In genomic region chr3:152621006-152621868, GRCh38 we compare ENCODE assay signal across 16 cellular contexts.
DNase-seq lines count a peak whose midpoint lies in the region; ATAC-seq and TF ChIP-seq lines count a peak whose summit lies in the region.
"Had no signal": no experiment of that assay in that cellular context is flagged by ENCODE, and none has a peak within 500 bp of the region (broad histone marks: within the 10 kb centered on the region; RNA-seq: fewer than 3 reads in every experiment).

No MANE protein-coding gene starts in this region.

- H3K27ac ChIP-seq in PC-9 (no peak overlapping the region), suprapubic skin (peak overlapping the region; percentile 36)
- H3K27ac ChIP-seq: Peyer's patch had no signal

- intact Hi-C loops in PC-9 (cut with micrococcal nuclease; ENCODE audit: unreplicated experiment) = no loop called here

- no peaks in the 10 kb centered on the region for H3K79me2 ChIP-seq in PC-9 (ENCODE audit: low read depth)

- no peak overlapping the region for H3K4me2 ChIP-seq in PC-9

- 50% methylated on average over 8 of the region's 8 CpGs for WGBS in suprapubic skin

- no peaks in the 10 kb centered on the region for H3K36me3 ChIP-seq in PC-9 (ENCODE audit: low read depth)
- no peaks in the 10 kb centered on the region for H3K36me3 ChIP-seq in endocrine pancreas (ENCODE audit: control insufficient read depth, insufficient read depth, low read length)
- no peaks in the 10 kb centered on the region for H3K36me3 ChIP-seq in suprapubic skin
- H3K36me3 ChIP-seq: Peyer's patch had no signal

- ATAC-seq in HG03045 (IDR thresholded peaks at IDR 0.05; ENCODE audit: unreplicated experiment) (no peak), HG02588 (IDR thresholded peaks at IDR 0.05; ENCODE audit: unreplicated experiment) (no peak)
- ATAC-seq: activated naive CD4-positive, alpha-beta T cell treated with anti-CD3 and anti-CD28 coated beads, Interleukin-2, amount 50 U/mL, for 72 hours; stimulated activated naive B cell treated with anti-CD40 and anti-IgM and Interleukin-4, amounts not matched to agents 10 μg/mL and 1 μg/mL and 100 μg/mL, for 72 hours had no signal

- H3K27me3 ChIP-seq in PC-9 (ENCODE audit: insufficient read depth, low read depth) (no peaks in the 10 kb centered on the region), endocrine pancreas (ENCODE audit: control insufficient read depth, insufficient read depth, low read length) (no peaks in the 10 kb centered on the region), suprapubic skin (no peaks in the 10 kb centered on the region)
- H3K27me3 ChIP-seq: Peyer's patch had no signal

- no peak overlapping the region for H3K9ac ChIP-seq in endocrine pancreas (ENCODE audit: control insufficient read depth, insufficient read depth, low read length)

- peak overlapping the region; percentile 48; the same call in 1 of the 2 replicates for H2AFZ ChIP-seq in PC-9

- no peak for TF ChIP-seq CTCF in PC-9 (conservative IDR thresholded peaks at IDR 0.05)
- no peak for TF ChIP-seq CTCF in suprapubic skin (IDR thresholded peaks at IDR 0.05)

- H3K4me1 ChIP-seq in PC-9 (replicated peaks; ENCODE audit: insufficient read depth) (no peaks in the 10 kb centered on the region), endocrine pancreas (ENCODE audit: control insufficient read depth, insufficient read depth, low read length) (no peaks in the 10 kb centered on the region), suprapubic skin (peaks cover 37% of the 10 kb centered on the region)
- H3K4me1 ChIP-seq: Peyer's patch had no signal

- POLR2A ChIA-PET in PC-9 (lab: Charles Lee; ENCODE audit: unreplicated experiment) = no interaction called here

- TF ChIP-seq POLR2A in suprapubic skin (IDR thresholded peaks at IDR 0.05) = no peak

- no peak for TF ChIP-seq EP300 in suprapubic skin (IDR thresholded peaks at IDR 0.05)

- H4K20me1 ChIP-seq in PC-9 (ENCODE audit: insufficient read depth) = no peaks in the 10 kb centered on the region

- no peaks in the 10 kb centered on the region for H3K9me3 ChIP-seq in PC-9 (ENCODE audit: insufficient read depth, low read depth)
- H3K9me3 ChIP-seq in endocrine pancreas (ENCODE audit: control insufficient read depth, low read length) = no peaks in the 10 kb centered on the region
- H3K9me3 ChIP-seq in suprapubic skin = no peaks in the 10 kb centered on the region
- H3K9me3 ChIP-seq: Peyer's patch had no signal

- no peak for DNase-seq in PC-9
- DNase-seq in medulla oblongata (ENCODE audit: extremely low spot score) = peak; percentile 81
- DNase-seq in suprapubic skin (ENCODE audit: low spot score in 2 of 2) = no peak
- no peak for DNase-seq in RKO (ENCODE audit: low spot score)
- no peak for DNase-seq in stimulated activated CD4-positive, alpha-beta T cell treated with anti-CD3 and anti-CD28 coated beads, Interleukin-4, amount 100 ng/mL, for 24 hours
- DNase-seq: activated CD4-positive, CD25-positive, alpha-beta regulatory T cell treated with anti-CD3 and anti-CD28 coated beads, Interleukin-2, amount 50 U/mL, for 72 hours; activated CD8-positive, alpha-beta memory T cell treated with anti-CD3 and anti-CD28 coated beads, Interleukin-2, amount 50 U/mL, for 4 hours; NCI-H1048; Peyer's patch; stimulated activated CD4-positive, alpha-beta T cell treated with anti-CD3 and anti-CD28 coated beads, Interleukin-4, amount 100 ng/mL, for 1 hour; stimulated activated naive B cell treated with anti-CD40 and anti-IgM and Interleukin-4, amounts not matched to agents 10 μg/mL and 1 μg/mL and 100 μg/mL, for 72 hours had no signal

- BruUV-seq in PC-9 (replicated peaks; lab: Mats Ljungman, UMichigan) = no TSS peak

- 0 out of 2 replicates have a peak, but pooled peaks cover 4% of the 10 kb centered on the region for H3K9me2 ChIP-seq in PC-9 (ENCODE audit: insufficient read depth)

- H3F3A ChIP-seq in PC-9 (ENCODE audit: insufficient read depth, low read depth) = no peaks in the 10 kb centered on the region

- H3K4me3 ChIP-seq in PC-9 (no peak overlapping the region), endocrine pancreas (ENCODE audit: control insufficient read depth, insufficient read depth, low read length) (peak overlapping the region; percentile 47), suprapubic skin (no peak overlapping the region)
- H3K4me3 ChIP-seq: coronary artery, Peyer's patch had no signal

- CTCF ChIA-PET in PC-9 (lab: Charles Lee) = interaction anchor here (0.5 kb wide), 1 partner anchor 87 kb away, joined by 4 read pairs; no protein-coding TSS in a partner anchor
